Comparison of ENCODE assay signal across 25 cellular contexts in the genomic region with DNA sequence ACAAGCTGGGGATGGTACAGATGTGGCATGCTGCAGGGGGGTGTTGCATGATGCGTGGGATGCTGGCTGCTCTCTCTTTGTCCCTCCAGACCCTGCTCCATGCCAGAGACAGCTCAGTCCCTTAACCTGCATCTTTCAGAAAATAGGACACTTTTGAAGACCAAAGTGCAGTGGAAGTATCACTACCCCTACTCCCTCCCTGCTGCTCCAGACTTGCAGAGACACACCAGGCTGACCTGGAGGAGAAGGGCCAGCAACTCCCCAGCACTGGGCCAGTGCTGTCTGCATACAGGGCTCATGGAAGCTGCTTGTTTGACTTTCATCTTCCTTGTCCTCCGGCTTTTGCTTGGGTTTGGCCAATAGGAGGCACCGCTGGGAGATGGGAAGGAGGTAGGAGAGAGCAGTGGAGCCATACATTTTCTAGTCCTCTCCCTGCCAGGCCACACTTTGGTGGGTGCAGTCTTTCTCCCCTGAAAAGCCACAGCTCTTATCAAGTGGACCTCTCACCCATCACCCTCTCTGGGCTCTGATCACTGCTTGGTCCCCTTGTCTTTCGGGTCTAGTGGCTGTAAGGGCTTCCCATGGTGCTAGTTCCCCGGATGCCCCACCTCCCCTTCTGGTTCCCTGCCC.
"Had no signal": no experiment of that assay in that cellular context is flagged by ENCODE, and none has a peak within 500 bp of the region (broad histone marks: within the 10 kb centered on the region; RNA-seq: fewer than 3 reads in every experiment).

No MANE protein-coding gene starts in this region.

- H3K9me3 ChIP-seq: adrenal gland, ascending aorta, esophagus muscularis mucosa, thoracic aorta, uterus had no signal

- ATAC-seq: activated T-cell treated with anti-CD3 and anti-CD28 coated beads, Interleukin-2, amount 50 U/mL, for 72 hours; foreskin keratinocyte; heart right ventricle; naive thymus-derived CD4-positive, alpha-beta T cell; sciatic nerve; stimulated activated effector memory CD8-positive, alpha-beta T cell treated with anti-CD3 and anti-CD28 coated beads, Interleukin-12 subunit alpha, Interleukin-12 subunit beta, amount 100 ng/mL, for 72 hours; T-helper 17 cell had no signal

- FAIRE-seq: small intestine had no signal

- H3K27me3 ChIP-seq: adrenal gland, ascending aorta, esophagus muscularis mucosa, foreskin keratinocyte, uterus had no signal

- H3K4me3 ChIP-seq: adrenal gland, ascending aorta, esophagus muscularis mucosa, heart right ventricle, thoracic aorta, uterus had no signal

- DNase-seq: activated CD4-positive, alpha-beta memory T cell treated with anti-CD3 and anti-CD28 coated beads for 36 hours; activated CD4-positive, alpha-beta T cell treated with anti-CD3 and anti-CD28 coated beads, Interleukin-2, amount 10 ng/mL, durations not matched to agents 24 days and 14 days; activated CD4-positive, CD25-positive, alpha-beta regulatory T cell treated with anti-CD3 and anti-CD28 coated beads, Interleukin-2, amount 50 U/mL, for 72 hours; activated naive CD4-positive, alpha-beta T cell; activated naive CD8-positive, alpha-beta T cell treated with anti-CD3 and anti-CD28 coated beads for 36 hours; activated T-cell treated with anti-CD3 and anti-CD28 coated beads for 4 hours; activated T-cell treated with anti-CD3 and anti-CD28 coated beads, Interleukin-2, amount 50 U/mL, for 72 hours; central memory CD4-positive, alpha-beta T cell; foreskin keratinocyte; heart right ventricle; midbrain; naive thymus-derived CD4-positive, alpha-beta T cell; occipital lobe; small intestine; stimulated activated CD4-positive, alpha-beta T cell treated with anti-CD3 and anti-CD28 coated beads, Interleukin-4, amount 100 ng/mL, for 24 hours; T-helper 17 cell; T1000; trophoblast cell; uterus had no signal

- H3K36me3 ChIP-seq: adrenal gland, ascending aorta, esophagus muscularis mucosa, heart right ventricle, thoracic aorta, uterus had no signal

- H3K4me1 ChIP-seq: adrenal gland, foreskin keratinocyte, heart right ventricle, uterus had no signal

- H3K27ac ChIP-seq: adrenal gland, esophagus muscularis mucosa, foreskin keratinocyte, heart right ventricle, uterus had no signal
